33 cellular contexts compared by ENCODE assay signal in genomic region chr5:26669031-26669430, GRCh38.
"Had no signal": no experiment of that assay in that cellular context is flagged by ENCODE, and none has a peak within 500 bp of the region (broad histone marks: within the 10 kb centered on the region; RNA-seq: fewer than 3 reads in every experiment).

No MANE protein-coding gene starts in this region.

- H3K27ac ChIP-seq: ascending aorta, cardiac muscle cell, VCaP had no signal

- H3K27me3 ChIP-seq: ascending aorta, cardiac muscle cell had no signal

- H3K36me3 ChIP-seq: ascending aorta, cardiac muscle cell had no signal

- ATAC-seq: activated CD8-positive, alpha-beta memory T cell treated with anti-CD3 and anti-CD28 coated beads, Interleukin-2, amount 10 ng/mL, durations not matched to agents 7 days and 5 days; activated CD8-positive, alpha-beta T cell treated with anti-CD3 and anti-CD28 coated beads, Interleukin-2, amount 10 ng/mL, durations not matched to agents 7 days and 5 days; activated naive CD8-positive, alpha-beta T cell treated with anti-CD3 and anti-CD28 coated beads, Interleukin-2, amount 50 U/mL, for 24 hours had no signal

- H3K9me3 Mint-ChIP-seq: activated B cell treated with CpG ODN at 0.5 μM for 24 hours; activated naive CD8-positive, alpha-beta T cell treated with anti-CD3 and anti-CD28 coated beads, Interleukin-2, amount 10 ng/mL, durations not matched to agents 7 days and 5 days; brain had no signal

- H3K9me3 ChIP-seq: ascending aorta had no signal

- H3K4me3 Mint-ChIP-seq: activated B cell treated with CpG ODN at 0.5 μM for 24 hours; activated CD4-positive, alpha-beta memory T cell treated with anti-CD3 and anti-CD28 coated beads, Interleukin-2, amount 10 ng/mL, durations not matched to agents 7 days and 5 days; activated CD4-positive, alpha-beta T cell treated with anti-CD3 and anti-CD28 coated beads, Interleukin-2, amount 10 ng/mL, durations not matched to agents 24 days and 14 days; activated CD8-positive, alpha-beta memory T cell treated with anti-CD3 and anti-CD28 coated beads, Interleukin-2, amount 10 ng/mL, durations not matched to agents 7 days and 5 days; activated CD8-positive, alpha-beta T cell treated with anti-CD3 and anti-CD28 coated beads, Interleukin-2, amount 10 ng/mL, durations not matched to agents 7 days and 5 days; activated naive CD4-positive, alpha-beta T cell treated with anti-CD3 and anti-CD28 coated beads, Interleukin-2, amount 10 ng/mL, durations not matched to agents 7 days and 5 days; activated naive CD4-positive, alpha-beta T cell treated with anti-CD3 and anti-CD28 coated beads, Interleukin-2, amount 50 U/mL, for 24 hours; activated naive CD8-positive, alpha-beta T cell; activated naive CD8-positive, alpha-beta T cell treated with anti-CD3 and anti-CD28 coated beads, Interleukin-2, amount 10 ng/mL, durations not matched to agents 7 days and 5 days; activated naive CD8-positive, alpha-beta T cell treated with anti-CD3 and anti-CD28 coated beads, Interleukin-2, amount 50 U/mL, for 24 hours; activated T-cell treated with anti-CD3 and anti-CD28 coated beads, Interleukin-2, amount 50 U/mL, for 24 hours; brain; central memory CD8-positive, alpha-beta T cell; T-helper 1 cell treated with Interleukin-12 subunit alpha and Interleukin-12 subunit beta and Interleukin-4 antibody, amounts not matched to agents 30 μg/mL and 1 μg/mL, for 36 hours; T-helper 2 cell treated with Interferon-gamma antibody and Interleukin-4, amounts not matched to agents 5 μg/mL and 100 μg/mL, for 36 hours had no signal

- DNase-seq: activated B cell treated with CpG ODN at 0.5 μM for 24 hours; activated CD4-positive, alpha-beta memory T cell treated with anti-CD3 and anti-CD28 coated beads, Interleukin-2, amount 10 ng/mL, durations not matched to agents 7 days and 5 days; activated CD4-positive, alpha-beta T cell treated with anti-CD3 and anti-CD28 coated beads for 4 hours; activated CD4-positive, alpha-beta T cell treated with anti-CD3 and anti-CD28 coated beads, Interleukin-2, amount 10 ng/mL, durations not matched to agents 24 days and 14 days; activated CD4-positive, alpha-beta T cell treated with anti-CD3 and anti-CD28 coated beads, Interleukin-2, amount 50 U/mL, for 1 hour; activated CD4-positive, alpha-beta T cell treated with anti-CD3 and anti-CD28 coated beads, Interleukin-2, amount 50 U/mL, for 48 hours; activated CD4-positive, CD25-positive, alpha-beta regulatory T cell treated with anti-CD3 and anti-CD28 coated beads, Interleukin-2, amount 50 U/mL, for 72 hours; activated CD8-positive, alpha-beta memory T cell treated with anti-CD3 and anti-CD28 coated beads for 24 hours; activated CD8-positive, alpha-beta memory T cell treated with anti-CD3 and anti-CD28 coated beads, Interleukin-2, amount 10 ng/mL, durations not matched to agents 7 days and 5 days; activated CD8-positive, alpha-beta memory T cell treated with anti-CD3 and anti-CD28 coated beads, Interleukin-2, amount 50 U/mL, for 48 hours; activated CD8-positive, alpha-beta T cell treated with anti-CD3 and anti-CD28 coated beads, Interleukin-2, amount 10 ng/mL, durations not matched to agents 7 days and 5 days; activated effector memory CD4-positive, alpha-beta T cell treated with Interleukin-2 at 50 U/mL for 16 hours; activated gamma-delta T cell; activated naive CD4-positive, alpha-beta T cell treated with anti-CD3 and anti-CD28 coated beads, Interleukin-2, amount 10 ng/mL, durations not matched to agents 7 days and 5 days; activated naive CD4-positive, alpha-beta T cell treated with Interleukin-2 at 50 U/mL for 16 hours; activated naive CD8-positive, alpha-beta T cell treated with anti-CD3 and anti-CD28 coated beads, Interleukin-2, amount 10 ng/mL, durations not matched to agents 7 days and 5 days; activated naive CD8-positive, alpha-beta T cell treated with anti-CD3 and anti-CD28 coated beads, Interleukin-2, amount 50 U/mL, for 24 hours; activated T-cell treated with anti-CD3 and anti-CD28 coated beads, Interleukin-2, amount 50 U/mL, for 24 hours; activated T-cell treated with anti-CD3 and anti-CD28 coated beads, Interleukin-2, amount 50 U/mL, for 48 hours; amygdala; anterior cingulate cortex; T-helper 2 cell; T-helper 9 cell had no signal

- H3K27me3 Mint-ChIP-seq: activated B cell treated with CpG ODN at 0.5 μM for 24 hours; activated CD4-positive, alpha-beta memory T cell treated with anti-CD3 and anti-CD28 coated beads, Interleukin-2, amount 10 ng/mL, durations not matched to agents 7 days and 5 days; activated CD4-positive, alpha-beta T cell treated with anti-CD3 and anti-CD28 coated beads, Interleukin-2, amount 10 ng/mL, durations not matched to agents 24 days and 14 days; activated CD8-positive, alpha-beta memory T cell treated with anti-CD3 and anti-CD28 coated beads, Interleukin-2, amount 10 ng/mL, durations not matched to agents 7 days and 5 days; activated naive CD4-positive, alpha-beta T cell treated with anti-CD3 and anti-CD28 coated beads, Interleukin-2, amount 10 ng/mL, durations not matched to agents 7 days and 5 days; activated naive CD4-positive, alpha-beta T cell treated with anti-CD3 and anti-CD28 coated beads, Interleukin-2, amount 50 U/mL, for 24 hours; activated naive CD8-positive, alpha-beta T cell; activated naive CD8-positive, alpha-beta T cell treated with anti-CD3 and anti-CD28 coated beads, Interleukin-2, amount 10 ng/mL, durations not matched to agents 7 days and 5 days; activated naive CD8-positive, alpha-beta T cell treated with anti-CD3 and anti-CD28 coated beads, Interleukin-2, amount 50 U/mL, for 24 hours; activated T-cell treated with anti-CD3 and anti-CD28 coated beads, Interleukin-2, amount 50 U/mL, for 24 hours; central memory CD8-positive, alpha-beta T cell had no signal

- H3K4me3 ChIP-seq: ascending aorta, cardiac muscle cell had no signal

- H3K27ac Mint-ChIP-seq: activated B cell treated with CpG ODN at 0.5 μM for 24 hours; activated CD4-positive, alpha-beta memory T cell treated with anti-CD3 and anti-CD28 coated beads, Interleukin-2, amount 10 ng/mL, durations not matched to agents 7 days and 5 days; activated CD4-positive, alpha-beta T cell treated with anti-CD3 and anti-CD28 coated beads, Interleukin-2, amount 10 ng/mL, durations not matched to agents 24 days and 14 days; activated CD8-positive, alpha-beta memory T cell treated with anti-CD3 and anti-CD28 coated beads, Interleukin-2, amount 10 ng/mL, durations not matched to agents 7 days and 5 days; activated CD8-positive, alpha-beta T cell treated with anti-CD3 and anti-CD28 coated beads, Interleukin-2, amount 10 ng/mL, durations not matched to agents 7 days and 5 days; activated naive CD4-positive, alpha-beta T cell treated with anti-CD3 and anti-CD28 coated beads, Interleukin-2, amount 10 ng/mL, durations not matched to agents 7 days and 5 days; activated naive CD4-positive, alpha-beta T cell treated with anti-CD3 and anti-CD28 coated beads, Interleukin-2, amount 50 U/mL, for 24 hours; activated naive CD8-positive, alpha-beta T cell; activated naive CD8-positive, alpha-beta T cell treated with anti-CD3 and anti-CD28 coated beads, Interleukin-2, amount 10 ng/mL, durations not matched to agents 7 days and 5 days; activated naive CD8-positive, alpha-beta T cell treated with anti-CD3 and anti-CD28 coated beads, Interleukin-2, amount 50 U/mL, for 24 hours; activated T-cell treated with anti-CD3 and anti-CD28 coated beads, Interleukin-2, amount 50 U/mL, for 24 hours; activated T-helper 2 cell treated with anti-CD3 and anti-CD28 coated beads, Interferon-gamma antibody, Interleukin-2, Interleukin-4, amounts not matched to agents 10 μg/mL and 5 μg/mL and 100 μg/mL, durations not matched to agents 14 hours and 24 hours and 36 hours; brain; T-helper 1 cell treated with Interleukin-12 subunit alpha and Interleukin-12 subunit beta and Interleukin-4 antibody, amounts not matched to agents 30 μg/mL and 1 μg/mL, for 36 hours; T-helper 2 cell treated with Interferon-gamma antibody and Interleukin-4, amounts not matched to agents 5 μg/mL and 100 μg/mL, for 36 hours had no signal

- H3K4me1 Mint-ChIP-seq: activated B cell treated with CpG ODN at 0.5 μM for 24 hours; activated CD4-positive, alpha-beta memory T cell treated with anti-CD3 and anti-CD28 coated beads, Interleukin-2, amount 10 ng/mL, durations not matched to agents 7 days and 5 days; activated CD4-positive, alpha-beta T cell treated with anti-CD3 and anti-CD28 coated beads, Interleukin-2, amount 10 ng/mL, durations not matched to agents 24 days and 14 days; activated CD8-positive, alpha-beta memory T cell treated with anti-CD3 and anti-CD28 coated beads, Interleukin-2, amount 10 ng/mL, durations not matched to agents 7 days and 5 days; activated naive CD4-positive, alpha-beta T cell treated with anti-CD3 and anti-CD28 coated beads, Interleukin-2, amount 10 ng/mL, durations not matched to agents 7 days and 5 days; activated naive CD4-positive, alpha-beta T cell treated with anti-CD3 and anti-CD28 coated beads, Interleukin-2, amount 50 U/mL, for 24 hours; activated naive CD8-positive, alpha-beta T cell treated with anti-CD3 and anti-CD28 coated beads, Interleukin-2, amount 10 ng/mL, durations not matched to agents 7 days and 5 days; activated naive CD8-positive, alpha-beta T cell treated with anti-CD3 and anti-CD28 coated beads, Interleukin-2, amount 50 U/mL, for 24 hours; central memory CD8-positive, alpha-beta T cell had no signal

- H3K36me3 Mint-ChIP-seq: activated CD8-positive, alpha-beta memory T cell treated with anti-CD3 and anti-CD28 coated beads, Interleukin-2, amount 10 ng/mL, durations not matched to agents 7 days and 5 days; activated naive CD4-positive, alpha-beta T cell treated with anti-CD3 and anti-CD28 coated beads, Interleukin-2, amount 10 ng/mL, durations not matched to agents 7 days and 5 days; activated naive CD4-positive, alpha-beta T cell treated with anti-CD3 and anti-CD28 coated beads, Interleukin-2, amount 50 U/mL, for 24 hours; activated naive CD8-positive, alpha-beta T cell; activated naive CD8-positive, alpha-beta T cell treated with anti-CD3 and anti-CD28 coated beads, Interleukin-2, amount 10 ng/mL, durations not matched to agents 7 days and 5 days; brain had no signal

- H3K4me1 ChIP-seq: ascending aorta had no signal
